20 cellular contexts compared by ENCODE assay signal in the genomic region with DNA sequence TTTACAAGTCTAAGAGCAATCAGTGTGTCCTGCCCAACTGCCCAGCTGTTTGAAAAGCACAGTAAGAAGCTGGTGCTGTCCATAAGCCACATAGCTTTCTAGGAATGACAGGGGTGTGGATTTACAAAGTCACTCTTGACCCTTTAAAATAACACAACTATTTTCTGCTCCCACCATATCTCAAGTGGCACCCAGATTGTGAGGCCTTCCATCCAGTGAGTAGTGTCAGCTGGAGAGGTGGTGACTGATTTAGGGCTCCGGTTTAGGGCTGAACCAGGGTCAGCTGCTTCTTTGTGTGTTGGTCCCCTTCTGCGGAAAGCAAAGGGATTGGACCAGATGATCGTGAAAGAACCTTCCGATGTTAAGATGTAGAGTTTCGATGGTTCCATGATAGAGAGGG. TPM values are rescaled to one million over a fixed set of nuclear protein-coding genes. Genes with fewer than 3 reads are reported as not detected.
DNase-seq lines count a peak whose midpoint lies in the region; ATAC-seq and TF ChIP-seq lines count a peak whose summit lies in the region.
"Had no signal": no experiment of that assay in that cellular context is flagged by ENCODE, and none has a peak within 500 bp of the region (broad histone marks: within the 10 kb centered on the region; RNA-seq: fewer than 3 reads in every experiment).

No MANE protein-coding gene starts in this region.

- no peak overlapping the region for H3K27ac ChIP-seq in heart right ventricle
- H3K27ac ChIP-seq in thyroid gland = peak overlapping the region in 2 of 3 donors; percentile 95 to 98
- H3K27ac ChIP-seq: C4-2B, GM23248, HL-60 had no signal

- intact Hi-C loops in natural killer cell (cut with micrococcal nuclease) (no loop called here), heart right ventricle (cut with DNase I) (loop anchor here in 2 of 10 donors (10.0 kb wide), 2 partner anchors 59 to 61 kb away; partner anchors contain the start of genes KRTAP10-2 (in 1 of the 2) and KRTAP10-3 (in 1 of the 2)), thyroid gland (cut with DNase I) (no loop called here)

- no peak for ATAC-seq in natural killer cell treated with Interleukin-12 subunit alpha and Interleukin-12 subunit beta and Interleukin-15 and Interleukin-18, amount 100 ng/mL, for 72 hours
- no peak for ATAC-seq in natural killer cell
- peak; percentile 30 to 77 (median 66) for ATAC-seq in heart right ventricle

- H3K9me3 Mint-ChIP-seq in natural killer cell treated with Interleukin-12 subunit alpha and Interleukin-12 subunit beta and Interleukin-15 and Interleukin-18, amount 100 ng/mL, for 72 hours = peaks cover 7% of the 10 kb centered on the region
- H3K9me3 Mint-ChIP-seq in natural killer cell = peaks cover 5 to 7% of the 10 kb centered on the region in 2 donors

- peaks cover 13% of the 10 kb centered on the region for H3K36me3 Mint-ChIP-seq in natural killer cell treated with Interleukin-12 subunit alpha and Interleukin-12 subunit beta and Interleukin-15 and Interleukin-18, amount 100 ng/mL, for 72 hours
- H3K36me3 Mint-ChIP-seq in natural killer cell = peaks cover 15% of the 10 kb centered on the region

- peaks cover 0 to 24% (median 14%) of the 10 kb centered on the region in 11 donors for H3K9me3 ChIP-seq in heart right ventricle
- no peaks in the 10 kb centered on the region for H3K9me3 ChIP-seq in thyroid gland
- H3K9me3 ChIP-seq: BE2C had no signal

- DNase-seq in natural killer cell treated with Interleukin-12 subunit alpha and Interleukin-12 subunit beta and Interleukin-15 and Interleukin-18, amount 100 ng/mL, for 72 hours (ENCODE audit: low spot score) = peak; percentile 6
- DNase-seq in natural killer cell (no peak), heart right ventricle (no peak), myocyte (ENCODE audit: low read depth) (peak; percentile 41), thyroid gland (no peak), NCI-H2081 treated with DMSO at 0.1 percent for 48 hours (lab: John Stamatoyannopoulos, UW) (no peak), COLO829 (ENCODE audit: low spot score) (no peak)
- no peak for DNase-seq in stimulated activated naive CD4-positive, alpha-beta T cell (lab: John Stamatoyannopoulos, UW)
- DNase-seq: ACHN; BE2C; CD4-positive, alpha-beta T cell; DMS153; DMS79; GDM1; GM23248; HCEC 1CT had no signal

- no peak for TF ChIP-seq POLR2A in thyroid gland (IDR thresholded peaks at IDR 0.05)

- no peak overlapping the region for H3K4me3 Mint-ChIP-seq in natural killer cell treated with Interleukin-12 subunit alpha and Interleukin-12 subunit beta and Interleukin-15 and Interleukin-18, amount 100 ng/mL, for 72 hours
- H3K4me3 Mint-ChIP-seq in natural killer cell = no peak overlapping the region
- H3K4me3 Mint-ChIP-seq: CD4-positive, alpha-beta T cell had no signal

- H3K4me1 ChIP-seq in heart right ventricle (peaks cover 0 to 32% (median 18%) of the 10 kb centered on the region in 9 donors), thyroid gland (peaks cover 27 to 32% of the 10 kb centered on the region in 2 donors)
- H3K4me1 ChIP-seq: BE2C had no signal

- TF ChIP-seq CTCF in natural killer cell (IDR thresholded peaks at IDR 0.05) (no peak), heart right ventricle (IDR thresholded peaks at IDR 0.05) (no peak), thyroid gland (IDR thresholded peaks at IDR 0.05) (no peak)

- WGBS in heart right ventricle, 2 donors = 42 to 67% methylated on average over 5 of the region's 5 CpGs
- WGBS in thyroid gland, 2 donors = 95 to 97% methylated on average over 5 of the region's 5 CpGs

- peaks cover 14 to 18% of the 10 kb centered on the region in 2 donors for H3K27me3 Mint-ChIP-seq in natural killer cell treated with Interleukin-12 subunit alpha and Interleukin-12 subunit beta and Interleukin-15 and Interleukin-18, amount 100 ng/mL, for 72 hours
- H3K27me3 Mint-ChIP-seq in natural killer cell (ENCODE audit: low read depth in 2 of 2) = peaks cover 8 to 34% of the 10 kb centered on the region in 2 donors

- no peak overlapping the region for H3K4me3 ChIP-seq in heart right ventricle
- H3K4me3 ChIP-seq in thyroid gland (replicated peaks in 1 of 3) = no peak overlapping the region
- H3K4me3 ChIP-seq: GM23248 had no signal

- H3K27me3 ChIP-seq in heart right ventricle (peaks cover 0 to 52% (median 6%) of the 10 kb centered on the region in 7 donors), thyroid gland (no peaks in the 10 kb centered on the region)

- H3K36me3 ChIP-seq in heart right ventricle (no peaks in the 10 kb centered on the region), thyroid gland (no peaks in the 10 kb centered on the region)
- H3K36me3 ChIP-seq: BE2C had no signal

- H3K27ac Mint-ChIP-seq in natural killer cell treated with Interleukin-12 subunit alpha and Interleukin-12 subunit beta and Interleukin-15 and Interleukin-18, amount 100 ng/mL, for 72 hours = no peak overlapping the region
- H3K27ac Mint-ChIP-seq in natural killer cell = no peak overlapping the region
- H3K27ac Mint-ChIP-seq: CD4-positive, alpha-beta T cell had no signal

- no peaks in the 10 kb centered on the region for H3K4me1 Mint-ChIP-seq in natural killer cell treated with Interleukin-12 subunit alpha and Interleukin-12 subunit beta and Interleukin-15 and Interleukin-18, amount 100 ng/mL, for 72 hours (ENCODE audit: low read depth in 2 of 2)
- peaks cover 0 to 9% of the 10 kb centered on the region in 2 donors for H3K4me1 Mint-ChIP-seq in natural killer cell

RNA-seq across cellular contexts. Expression of gene LRRC3, which starts 40.3 kb away (rescaled TPM):
- under 1 TPM; 0.45 to 0.88 TPM for total RNA-seq in natural killer cell treated with Interleukin-12 subunit alpha and Interleukin-12 subunit beta and Interleukin-15 and Interleukin-18, amount 100 ng/mL, for 72 hours
- total RNA-seq in natural killer cell (under 1 TPM; 0.36 to 0.50 (median 0.38) TPM), heart right ventricle (1 to 10 TPM; 1.2 to 3.2 (median 2.1) TPM), myocyte (not detected in 2 replicates), thyroid gland (under 1 TPM; 0.78 to 0.92 (median 0.85) TPM)
- polyA plus RNA-seq in heart right ventricle = 1 to 10 TPM; 1.2 to 2.3 TPM
- polyA plus RNA-seq in myocyte (2012) = not detected
- total RNA-seq: HT1080 had no signal

RNA-seq across cellular contexts. Expression of gene KRTAP10-1, which starts 44.4 kb away (rescaled TPM):
- not detected for total RNA-seq in natural killer cell treated with Interleukin-12 subunit alpha and Interleukin-12 subunit beta and Interleukin-15 and Interleukin-18, amount 100 ng/mL, for 72 hours
- total RNA-seq in natural killer cell = not detected
- not detected for total RNA-seq in heart right ventricle
- not detected for polyA plus RNA-seq in heart right ventricle
- not detected in 2 replicates for total RNA-seq in myocyte
- polyA plus RNA-seq in myocyte (2012) = not detected
- not detected for total RNA-seq in thyroid gland
- total RNA-seq: CD4-positive, alpha-beta T cell; Daoy; GM23248; HT1080 had no signal
- polyA plus RNA-seq: GM23248 had no signal

RNA-seq across cellular contexts. Expression of gene KRTAP10-2, which starts 55.7 kb away (rescaled TPM):
- not detected for total RNA-seq in natural killer cell treated with Interleukin-12 subunit alpha and Interleukin-12 subunit beta and Interleukin-15 and Interleukin-18, amount 100 ng/mL, for 72 hours
- total RNA-seq in natural killer cell (not detected), heart right ventricle (not detected), myocyte (not detected in 2 replicates), thyroid gland (not detected)
- not detected for polyA plus RNA-seq in heart right ventricle
- polyA plus RNA-seq in myocyte (2012) = not detected
- total RNA-seq: CD4-positive, alpha-beta T cell; Daoy; GM23248; HT1080 had no signal
- polyA plus RNA-seq: GM23248 had no signal

Comparison
In these comparisons a context has a peak if more than half of its experiments do, and no peak if none do; other contexts are left out.
1. DNase-seq: peak in natural killer cell treated with Interleukin-12 subunit alpha and Interleukin-12 subunit beta and Interleukin-15 and Interleukin-18, amount 100 ng/mL, for 72 hours (single experiment) and myocyte (single experiment); none in natural killer cell (single experiment), heart right ventricle (0 of 2), thyroid gland (0 of 2), stimulated activated naive CD4-positive, alpha-beta T cell (0 of 6), NCI-H2081 treated with DMSO at 0.1 percent for 48 hours (single experiment) and COLO829 (single experiment).
2. ATAC-seq: peak in heart right ventricle (8 of 8); none in natural killer cell treated with Interleukin-12 subunit alpha and Interleukin-12 subunit beta and Interleukin-15 and Interleukin-18, amount 100 ng/mL, for 72 hours (0 of 2) and natural killer cell (0 of 3).
3. H3K27ac ChIP-seq: peak in thyroid gland (2 of 3); none in heart right ventricle (0 of 10).